35 cellular contexts compared by ENCODE assay signal in genomic region chr12:25121110-25121509, GRCh38.
DNase-seq lines count a peak whose midpoint lies in the region; ATAC-seq, FAIRE-seq and TF ChIP-seq lines count a peak whose summit lies in the region.
"Had no signal": no experiment of that assay in that cellular context is flagged by ENCODE, and none has a peak within 500 bp of the region (broad histone marks: within the 10 kb centered on the region; RNA-seq: fewer than 3 reads in every experiment).

No MANE protein-coding gene starts in this region.

- CTCF ChIA-PET in HepG2 (lab: Yijun Ruan, JAX; ENCODE audit: low intra/inter-chr PET ratio, low total read pairs) = no interaction called here
- CTCF ChIA-PET in GM12878 (lab: Yijun Ruan, JAX) = interaction anchor here (0.7 to 1.9 kb wide), 7 partner anchors 9 to 129 kb away, joined by 3 to 11 read pairs (median 4); no protein-coding TSS in a partner anchor
- CTCF ChIA-PET in K562 (lab: Yijun Ruan, JAX; ENCODE audit: low intra/inter-chr PET ratio) = no interaction called here

- H3K27ac ChIP-seq in HepG2 (ENCODE audit: extremely low read length, insufficient read depth, low read length) (no peak overlapping the region), right lobe of liver (no peak overlapping the region), GM23338 (ENCODE audit: low read depth) (no peak overlapping the region), GM12878 (ENCODE audit: control insufficient read depth, insufficient read depth) (no peak overlapping the region), K562 (ENCODE audit: extremely low read depth, low read depth, low read length) (no peak overlapping the region)
- H3K27ac ChIP-seq: 22Rv1; A549; BLaER1; BLaER1 treated with 17β-estradiol and CSF1 and Interleukin-3, amounts not matched to agents 10 nM and 100 nM; C4-2B had no signal

- peaks cover 3% of the 10 kb centered on the region for H3K4me1 Mint-ChIP-seq in GM23338
- H3K4me1 Mint-ChIP-seq: B cell; CD14-positive monocyte; CD4-positive, alpha-beta memory T cell; CD4-positive, CD25-positive, alpha-beta regulatory T cell; CD8-positive, alpha-beta memory T cell had no signal

- TF ChIP-seq CTCF in HepG2 (CRISPR knock-in tag; IDR thresholded peaks at IDR 0.05) = no peak
- no peak for TF ChIP-seq CTCF in right lobe of liver (IDR thresholded peaks at IDR 0.05)
- TF ChIP-seq CTCF in GM23338 (conservative IDR thresholded peaks at IDR 0.05; ENCODE audit: low read depth in 2 of 2) = no peak
- no peak for TF ChIP-seq CTCF in GM12878 (IDR thresholded peaks at IDR 0.05 in 2 of 3, conservative IDR thresholded peaks at IDR 0.05 in 1 of 3; ENCODE audit: control insufficient read depth in 2 of 3, extremely low read depth in 1 of 3, insufficient read depth in 1 of 3, low read depth in 3 of 3, low read length in 3 of 3)
- TF ChIP-seq CTCF in K562 (IDR thresholded peaks at IDR 0.05 in 2 of 3, conservative IDR thresholded peaks at IDR 0.05 in 1 of 3; ENCODE audit: insufficient read depth in 2 of 3, low read depth in 1 of 3, low read length in 3 of 3) = no peak

- H3K9me2 ChIP-seq in GM23338 (ENCODE audit: insufficient read depth) = no peaks in the 10 kb centered on the region

- no peak overlapping the region for H3K27ac Mint-ChIP-seq in GM23338
- H3K27ac Mint-ChIP-seq: B cell; CD14-positive monocyte; CD4-positive, alpha-beta memory T cell; CD4-positive, alpha-beta T cell; CD4-positive, CD25-positive, alpha-beta regulatory T cell; CD8-positive, alpha-beta memory T cell; CD8-positive, alpha-beta T cell had no signal

- DNase-seq in HepG2 (ENCODE audit: low spot score) (no peak), right lobe of liver (no peak), GM23338 (ENCODE audit: low spot score) (no peak), GM12878 (ENCODE audit: low read depth, low spot score) (no peak), K562 (ENCODE audit: extremely low read depth in 1 of 4, low spot score in 3 of 4) (no peak), NCI-H524 (lab: John Stamatoyannopoulos, UW) (no peak)
- DNase-seq: 8988T; ACHN; AML-193; BE2C; C1 segment of cervical spinal cord; Caco-2; Calu3; CD4-positive, alpha-beta memory T cell; CD4-positive, alpha-beta T cell; CD4-positive, CD25-positive, alpha-beta regulatory T cell; CD8-positive, alpha-beta memory T cell; CD8-positive, alpha-beta T cell; COR-L47; DMS 273 treated with DMSO at 0.1 percent for 48 hours; DMS153; DMS53; DMS79; DMS79 treated with DMSO at 0.1 percent for 48 hours; DND-41 had no signal

- RAD21 ChIA-PET in GM12878 (lab: Charles Lee; ENCODE audit: unreplicated experiment) = interaction anchor here (0.7 to 1.7 kb wide), 6 partner anchors 13 to 130 kb away, joined by 3 to 7 read pairs (median 4); no protein-coding TSS in a partner anchor

- TF ChIP-seq RAD21 in HepG2 (CRISPR knock-in tag; IDR thresholded peaks at IDR 0.05) (no peak), GM12878 (IDR thresholded peaks at IDR 0.05; ENCODE audit: insufficient read depth, low read depth, low read length) (no peak), K562 (CRISPR knock-in tag; conservative IDR thresholded peaks at IDR 0.05 in 1 of 2, IDR thresholded peaks at IDR 0.05 in 1 of 2) (no peak)

- H2AFZ ChIP-seq in HepG2 (ENCODE audit: low read length) (no peak overlapping the region), GM23338 (peak overlapping the region; percentile 38; the same call in 1 of the 2 replicates), GM12878 (ENCODE audit: control insufficient read depth, low read depth, low read length) (no peak overlapping the region), K562 (ENCODE audit: low read depth, low read length) (no peak overlapping the region)

- no peaks in the 10 kb centered on the region for H3K9me3 Mint-ChIP-seq in GM23338
- H3K9me3 Mint-ChIP-seq: CD4-positive, alpha-beta memory T cell; CD4-positive, alpha-beta T cell; CD4-positive, CD25-positive, alpha-beta regulatory T cell; CD8-positive, alpha-beta memory T cell; CD8-positive, alpha-beta T cell had no signal

- H3K79me2 ChIP-seq in HepG2 (ENCODE audit: insufficient read depth, low read length) (no peaks in the 10 kb centered on the region), GM23338 (replicated peaks; ENCODE audit: insufficient read depth) (no peaks in the 10 kb centered on the region), GM12878 (ENCODE audit: control insufficient read depth, insufficient read depth, low read length) (no peaks in the 10 kb centered on the region), K562 (ENCODE audit: control insufficient read depth, insufficient read depth, low read length) (no peaks in the 10 kb centered on the region)

- in situ Hi-C loops in HepG2 (cut with HindIII; ENCODE audit: extremely low pct_ligation_motif_present, low pct_unique_long_range_greater_than_20kb) = no loop called here
- in situ Hi-C loops in GM12878 (cut with MboI) = no loop called here
- in situ Hi-C loops in K562 (cut with MboI) = no loop called here

- no peaks in the 10 kb centered on the region for H3K36me3 Mint-ChIP-seq in GM23338 (ENCODE audit: low read depth)
- H3K36me3 Mint-ChIP-seq: CD14-positive monocyte; CD4-positive, alpha-beta memory T cell; CD4-positive, CD25-positive, alpha-beta regulatory T cell; CD8-positive, alpha-beta memory T cell; CD8-positive, alpha-beta T cell had no signal

- TF ChIP-seq EP300 in HepG2 (IDR thresholded peaks at IDR 0.05; ENCODE audit: low read depth in 2 of 2, low read length in 2 of 2) (no peak), HepG2 (CRISPR knock-in tag; IDR thresholded peaks at IDR 0.05; ENCODE audit: borderline replicate concordance) (no peak), GM12878 (IDR thresholded peaks at IDR 0.05; ENCODE audit: borderline replicate concordance in 1 of 2, control insufficient read depth in 1 of 2, low read depth in 2 of 2, low read length in 2 of 2) (no peak), K562 (IDR thresholded peaks at IDR 0.05; ENCODE audit: low read length) (no peak)

- no peak overlapping the region for H3K4me3 Mint-ChIP-seq in GM23338
- H3K4me3 Mint-ChIP-seq: B cell; CD14-positive monocyte; CD4-positive, alpha-beta memory T cell; CD4-positive, alpha-beta T cell; CD4-positive, CD25-positive, alpha-beta regulatory T cell; CD8-positive, alpha-beta memory T cell; CD8-positive, alpha-beta T cell had no signal

- no peak for ATAC-seq in HepG2
- ATAC-seq in right lobe of liver = no peak
- no peak for ATAC-seq in GM23338
- ATAC-seq in GM12878 = no peak
- ATAC-seq in K562 = no peak
- ATAC-seq in HG03025 (IDR thresholded peaks at IDR 0.05; ENCODE audit: low FRiP score, unreplicated experiment) = no peak
- ATAC-seq in GM21360 (IDR thresholded peaks at IDR 0.05; ENCODE audit: unreplicated experiment) = no peak
- ATAC-seq: A549; CD8-positive, alpha-beta T cell had no signal

- no peaks in the 10 kb centered on the region for H3K4me1 ChIP-seq in HepG2 (ENCODE audit: insufficient read depth, low read length)
- H3K4me1 ChIP-seq in right lobe of liver = no peaks in the 10 kb centered on the region
- no peaks in the 10 kb centered on the region for H3K4me1 ChIP-seq in GM23338 (ENCODE audit: insufficient read depth)
- H3K4me1 ChIP-seq in GM12878 (ENCODE audit: control insufficient read depth, insufficient read depth, low read length) = no peaks in the 10 kb centered on the region
- H3K4me1 ChIP-seq in K562 (replicated peaks in 1 of 2; ENCODE audit: control insufficient read depth in 2 of 2, insufficient read depth in 2 of 2, low read length in 2 of 2) = no peaks in the 10 kb centered on the region
- H3K4me1 ChIP-seq: A549; BE2C; BLaER1; BLaER1 treated with 17β-estradiol and CSF1 and Interleukin-3, amounts not matched to agents 10 nM and 100 nM had no signal

- H3F3A ChIP-seq in GM23338 (replicated peaks; ENCODE audit: low read depth) = no peaks in the 10 kb centered on the region

- FAIRE-seq in HepG2 (lab: Jason Lieb, UNC) = no peak
- FAIRE-seq in GM12878 (lab: Jason Lieb, UNC) = no peak
- FAIRE-seq in K562 (lab: Jason Lieb, UNC) = no peak
- FAIRE-seq: A549, D721Med had no signal

- H3K36me3 ChIP-seq in HepG2 (replicated peaks in 1 of 2; ENCODE audit: control insufficient read depth in 1 of 2, insufficient read depth in 2 of 2, low read length in 2 of 2) (no peaks in the 10 kb centered on the region), right lobe of liver (no peaks in the 10 kb centered on the region), GM23338 (ENCODE audit: insufficient read depth) (no peaks in the 10 kb centered on the region), GM12878 (ENCODE audit: control insufficient read depth in 2 of 2, insufficient read depth in 2 of 2, low read length in 1 of 2) (no peaks in the 10 kb centered on the region), K562 (ENCODE audit: control insufficient read depth, insufficient read depth, low read length) (no peaks in the 10 kb centered on the region)
- H3K36me3 ChIP-seq: BE2C; BLaER1; BLaER1 treated with 17β-estradiol and CSF1 and Interleukin-3, amounts not matched to agents 10 nM and 100 nM had no signal

- no peaks in the 10 kb centered on the region for H3K9me1 ChIP-seq in K562 (ENCODE audit: control insufficient read depth, insufficient read depth, low read length)

- intact Hi-C loops in HepG2 (cut with micrococcal nuclease; ENCODE audit: unreplicated experiment) (no loop called here), right lobe of liver (cut with DNase I) (loop anchor here (10.0 kb wide), 2 partner anchors 126 to 136 kb away; no protein-coding TSS in a partner anchor), GM12878 (cut with micrococcal nuclease; ENCODE audit: unreplicated experiment) (no loop called here), K562 (cut with micrococcal nuclease) (no loop called here)

- 42% methylated on average over 6 of the region's 6 CpGs for WGBS in HepG2 (ENCODE audit: low lambda C conversion rate)
- 68% methylated on average over 5 of the region's 6 CpGs for WGBS in right lobe of liver (ENCODE audit: insufficient coverage, low coverage, low lambda C conversion rate, missing lambda C conversion rate)
- 87% methylated on average over 6 of the region's 6 CpGs for WGBS in GM12878 (ENCODE audit: insufficient coverage, insufficient replicate concordance, low lambda C conversion rate, missing lambda C conversion rate)
- WGBS in K562 (ENCODE audit: insufficient coverage, low coverage, missing lambda C conversion rate) = 31% methylated on average over 6 of the region's 6 CpGs

- no peak overlapping the region for H3K9ac ChIP-seq in HepG2 (ENCODE audit: insufficient read depth, low read depth, low read length)
- H3K9ac ChIP-seq in GM12878 (ENCODE audit: control insufficient read depth, insufficient read depth, low read length) = no peak overlapping the region
- H3K9ac ChIP-seq in K562 (ENCODE audit: insufficient read depth in 1 of 2, low read depth in 2 of 2, low read length in 2 of 2) = no peak overlapping the region
- H3K9ac ChIP-seq: BLaER1; BLaER1 treated with 17β-estradiol and CSF1 and Interleukin-3, amounts not matched to agents 10 nM and 100 nM had no signal

- H3K4me3 ChIP-seq in HepG2 (replicated peaks in 1 of 3; ENCODE audit: insufficient read depth in 1 of 3, low read depth in 2 of 3, low read length in 3 of 3) = no peak overlapping the region
- H3K4me3 ChIP-seq in right lobe of liver = no peak overlapping the region
- H3K4me3 ChIP-seq in GM23338 = no peak overlapping the region
- H3K4me3 ChIP-seq in GM12878 = no peak overlapping the region
- H3K4me3 ChIP-seq in K562 = no peak overlapping the region
- H3K4me3 ChIP-seq: A549; BLaER1; BLaER1 treated with 17β-estradiol and CSF1 and Interleukin-3, amounts not matched to agents 10 nM and 100 nM had no signal

- H3K4me2 ChIP-seq in HepG2 (ENCODE audit: low read depth, low read length) (no peak overlapping the region), GM23338 (no peak overlapping the region), GM12878 (ENCODE audit: control insufficient read depth, insufficient read depth) (no peak overlapping the region), K562 (ENCODE audit: insufficient read depth, low read length) (no peak overlapping the region)
- H3K4me2 ChIP-seq: A549; BLaER1; BLaER1 treated with 17β-estradiol and CSF1 and Interleukin-3, amounts not matched to agents 10 nM and 100 nM had no signal

- no TSS peak for BruUV-seq in HepG2 (replicated peaks; lab: Mats Ljungman, UMichigan)
- no TSS peak for BruUV-seq in GM12878 (replicated peaks; lab: Mats Ljungman, UMichigan)
- BruUV-seq in K562 (replicated peaks; lab: Mats Ljungman, UMichigan) = no TSS peak

- no peak for TF ChIP-seq POLR2A in HepG2 (IDR thresholded peaks at IDR 0.05; ENCODE audit: insufficient read depth in 1 of 2, low read depth in 2 of 2, low read length in 2 of 2)
- TF ChIP-seq POLR2A in right lobe of liver (IDR thresholded peaks at IDR 0.05) = no peak
- no peak for TF ChIP-seq POLR2A in GM12878 (IDR thresholded peaks at IDR 0.05; ENCODE audit: low read depth, low read length)
- TF ChIP-seq POLR2A in K562 (conservative IDR thresholded peaks at IDR 0.05) = no peak

- no peaks in the 10 kb centered on the region for H3K9me3 ChIP-seq in HepG2 (ENCODE audit: low read length)
- no peaks in the 10 kb centered on the region for H3K9me3 ChIP-seq in right lobe of liver
- H3K9me3 ChIP-seq in GM12878 (replicated peaks; ENCODE audit: control insufficient read depth, insufficient read depth, low read length) = no peaks in the 10 kb centered on the region
- no peaks in the 10 kb centered on the region for H3K9me3 ChIP-seq in K562 (replicated peaks; ENCODE audit: control insufficient read depth, insufficient read depth, low read depth, low read length)
- H3K9me3 ChIP-seq: A549, BE2C, BLaER1 had no signal

- H4K20me1 ChIP-seq in HepG2 (ENCODE audit: insufficient read depth, low read length) (no peaks in the 10 kb centered on the region), GM23338 (replicated peaks; ENCODE audit: insufficient read depth) (no peaks in the 10 kb centered on the region), GM12878 (ENCODE audit: control insufficient read depth, insufficient read depth) (no peaks in the 10 kb centered on the region), K562 (replicated peaks; ENCODE audit: control insufficient read depth, insufficient read depth, low read length) (no peaks in the 10 kb centered on the region)
- H4K20me1 ChIP-seq: BLaER1; BLaER1 treated with 17β-estradiol and CSF1 and Interleukin-3, amounts not matched to agents 10 nM and 100 nM had no signal

- SMC1A ChIA-PET in GM12878 (lab: Charles Lee; ENCODE audit: uncharacterized antibody, unreplicated experiment) = interaction anchor here (0.8 to 2.4 kb wide), 12 partner anchors 9 to 343 kb away, joined by 3 to 13 read pairs (median 5); no protein-coding TSS in a partner anchor

- no peaks in the 10 kb centered on the region for H3K27me3 Mint-ChIP-seq in GM23338 (ENCODE audit: insufficient read depth, low read depth, poor library complexity)
- H3K27me3 Mint-ChIP-seq: B cell; CD4-positive, alpha-beta T cell; CD8-positive, alpha-beta memory T cell had no signal

- H3K27me3 ChIP-seq in HepG2 (ENCODE audit: control insufficient read depth in 1 of 2, insufficient read depth in 2 of 2, low read length in 2 of 2) (no peaks in the 10 kb centered on the region), right lobe of liver (no peaks in the 10 kb centered on the region), GM23338 (ENCODE audit: insufficient read depth) (no peaks in the 10 kb centered on the region), GM12878 (replicated peaks in 1 of 2; ENCODE audit: control insufficient read depth in 2 of 2, insufficient read depth in 2 of 2, low read length in 1 of 2) (no peaks in the 10 kb centered on the region), K562 (ENCODE audit: control insufficient read depth in 2 of 2, insufficient read depth in 2 of 2, low read length in 2 of 2) (no peaks in the 10 kb centered on the region; a peak in 1 of 5 replicates)
- H3K27me3 ChIP-seq: BE2C; BLaER1; BLaER1 treated with 17β-estradiol and CSF1 and Interleukin-3, amounts not matched to agents 10 nM and 100 nM had no signal

- POLR2A ChIA-PET in HepG2 (lab: Yijun Ruan, JAX) (no interaction called here), GM12878 (lab: Charles Lee) (no interaction called here), K562 (lab: Yijun Ruan, JAX) (no interaction called here)

Comparison
In these comparisons a context has a peak if more than half of its experiments do, and no peak if none do; other contexts are left out.
1. intact Hi-C loops: an anchor here in right lobe of liver (10.0 kb wide); none called in HepG2, GM12878 and K562.